8 cellular contexts compared by ENCODE assay signal in the genomic region with DNA sequence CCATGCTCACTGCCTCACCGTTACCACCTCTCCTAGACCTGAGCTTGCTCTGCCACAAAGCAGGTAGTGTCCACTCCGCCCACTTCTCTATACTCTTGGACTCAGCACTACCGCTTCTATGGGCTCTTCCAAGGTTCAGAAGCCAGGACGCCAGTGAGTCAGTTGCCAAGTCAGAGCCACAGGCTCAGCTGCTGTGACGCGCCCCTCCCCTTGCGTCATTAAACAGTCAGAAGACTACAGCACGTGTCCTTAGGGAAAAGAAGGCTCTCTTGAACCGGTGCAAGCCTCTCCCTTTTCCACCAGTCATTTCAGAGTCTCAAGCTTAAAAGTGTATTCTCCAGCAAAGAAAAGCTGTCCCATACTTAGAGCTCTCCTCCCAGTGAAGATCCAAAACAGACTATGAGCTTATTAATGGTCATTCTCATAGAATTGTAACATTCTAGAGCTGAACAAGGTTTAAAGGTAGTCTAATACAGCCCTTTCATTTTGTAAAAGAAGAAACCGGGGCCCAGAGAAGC. TPM values are rescaled to one million over a fixed set of nuclear protein-coding genes. Genes with fewer than 3 reads are reported as not detected.
DNase-seq lines count a peak whose midpoint lies in the region; ATAC-seq and TF ChIP-seq lines count a peak whose summit lies in the region.

No MANE protein-coding gene starts in this region.

- H3K27me3 Mint-ChIP-seq in neural progenitor cell (ENCODE audit: insufficient read depth, low read depth), result no peaks in the 10 kb centered on the region
- no peaks in the 10 kb centered on the region for H3K27me3 Mint-ChIP-seq in activated naive CD4-positive, alpha-beta T cell treated with anti-CD3 and anti-CD28 coated beads, Interleukin-2, amount 10 ng/mL, durations not matched to agents 7 days and 5 days

- no peaks in the 10 kb centered on the region for H3K27me3 ChIP-seq in neural progenitor cell

- H3K9ac ChIP-seq in neural progenitor cell, result no peak overlapping the region

- no peaks in the 10 kb centered on the region for H3K36me3 ChIP-seq in neural progenitor cell

- no peaks in the 10 kb centered on the region for H3K9me3 Mint-ChIP-seq in neural progenitor cell
- H3K9me3 Mint-ChIP-seq in activated naive CD4-positive, alpha-beta T cell treated with anti-CD3 and anti-CD28 coated beads, Interleukin-2, amount 10 ng/mL, durations not matched to agents 7 days and 5 days, result no peaks in the 10 kb centered on the region

- TF ChIP-seq CTCF in epithelial cell of esophagus (IDR thresholded peaks at IDR 0.05; ENCODE audit: insufficient read depth, low read depth, low read length, missing control alignments) (no peak), neural progenitor cell (IDR thresholded peaks at IDR 0.05) (no peak)

- no peak overlapping the region for H3K4me2 ChIP-seq in neural progenitor cell

- ATAC-seq in GM21723 (IDR thresholded peaks at IDR 0.05; ENCODE audit: unreplicated experiment), result peak; percentile 58

- no peaks in the 10 kb centered on the region for H3F3A ChIP-seq in neural progenitor cell (ENCODE audit: low read depth)

- H3K4me3 ChIP-seq in epithelial cell of esophagus (ENCODE audit: low read length) (no peak overlapping the region), neural progenitor cell (no peak overlapping the region)

- peaks cover 3% of the 10 kb centered on the region for H3K4me1 Mint-ChIP-seq in neural progenitor cell
- no peaks in the 10 kb centered on the region for H3K4me1 Mint-ChIP-seq in activated naive CD4-positive, alpha-beta T cell treated with anti-CD3 and anti-CD28 coated beads, Interleukin-2, amount 10 ng/mL, durations not matched to agents 7 days and 5 days

- H4K20me1 ChIP-seq in neural progenitor cell (ENCODE audit: low read depth), result no peaks in the 10 kb centered on the region

- H3K9me3 ChIP-seq in neural progenitor cell (ENCODE audit: low read depth), result no peaks in the 10 kb centered on the region

- no peak overlapping the region for H3K27ac ChIP-seq in neural progenitor cell

- DNase-seq in Ammon's horn (ENCODE audit: low spot score), result peak; percentile 12
- peak; percentile 19 for DNase-seq in NCI-H2107 (lab: John Stamatoyannopoulos, UW)
- DNase-seq in epithelial cell of esophagus (ENCODE audit: low read depth), result peak; percentile 99
- DNase-seq in neural progenitor cell (ENCODE audit: low spot score), result peak; percentile 26
- DNase-seq in AML-193 (lab: John Stamatoyannopoulos, UW), result no peak
- no peak for DNase-seq in DMS114 treated with DMSO at 0.1 percent for 48 hours (lab: John Stamatoyannopoulos, UW; ENCODE audit: unreplicated experiment)
- no peak for DNase-seq in activated naive CD4-positive, alpha-beta T cell treated with anti-CD3 and anti-CD28 coated beads, Interleukin-2, amount 10 ng/mL, durations not matched to agents 7 days and 5 days

- H3K36me3 Mint-ChIP-seq in neural progenitor cell, result no peaks in the 10 kb centered on the region
- H3K36me3 Mint-ChIP-seq in activated naive CD4-positive, alpha-beta T cell treated with anti-CD3 and anti-CD28 coated beads, Interleukin-2, amount 10 ng/mL, durations not matched to agents 7 days and 5 days, result no peaks in the 10 kb centered on the region

- CTCF ChIA-PET in activated naive CD4-positive, alpha-beta T cell treated with anti-CD3 and anti-CD28 coated beads, Interleukin-2, amount 10 ng/mL, durations not matched to agents 7 days and 5 days (lab: Charles Lee), result interaction anchor here (1.1 to 1.2 kb wide), 2 partner anchors 36 to 39 kb away, joined by 3 read pairs; no protein-coding TSS in a partner anchor

- no peak overlapping the region for H3K4me3 Mint-ChIP-seq in neural progenitor cell
- H3K4me3 Mint-ChIP-seq in activated naive CD4-positive, alpha-beta T cell treated with anti-CD3 and anti-CD28 coated beads, Interleukin-2, amount 10 ng/mL, durations not matched to agents 7 days and 5 days, result no peak overlapping the region

- no peaks in the 10 kb centered on the region for H3K79me2 ChIP-seq in neural progenitor cell (ENCODE audit: low read depth)

- H3K4me1 ChIP-seq in neural progenitor cell, result no peaks in the 10 kb centered on the region

- H2AFZ ChIP-seq in neural progenitor cell (replicated peaks), result peak overlapping the region; percentile 71

- no peak overlapping the region for H3K27ac Mint-ChIP-seq in neural progenitor cell
- no peak overlapping the region for H3K27ac Mint-ChIP-seq in activated naive CD4-positive, alpha-beta T cell treated with anti-CD3 and anti-CD28 coated beads, Interleukin-2, amount 10 ng/mL, durations not matched to agents 7 days and 5 days

RNA-seq across cellular contexts. Expression of a gene that starts 41.0 kb away (rescaled TPM):
- 7.0 and 8.4 TPM in 2 replicates for total RNA-seq in neural progenitor cell (ENCODE audit: low replicate concordance)

Comparison
In these comparisons a context has a peak if more than half of its experiments do, and no peak if none do; other contexts are left out.
1. DNase-seq: peak in Ammon's horn (single experiment), NCI-H2107 (single experiment), epithelial cell of esophagus (single experiment) and neural progenitor cell (single experiment); none in AML-193 (0 of 2), DMS114 treated with DMSO at 0.1 percent for 48 hours (single experiment) and activated naive CD4-positive, alpha-beta T cell treated with anti-CD3 and anti-CD28 coated beads, Interleukin-2, amount 10 ng/mL, durations not matched to agents 7 days and 5 days (single experiment).